ENCODE assay signal across 17 cellular contexts in genomic region chr18:4181882-4182568, GRCh38.
DNase-seq lines count a peak whose midpoint lies in the region; ATAC-seq and TF ChIP-seq lines count a peak whose summit lies in the region.
"Had no signal": no experiment of that assay in that cellular context is flagged by ENCODE, and none has a peak within 500 bp of the region (broad histone marks: within the 10 kb centered on the region; RNA-seq: fewer than 3 reads in every experiment).

No MANE protein-coding gene starts in this region.

- H3K9me3 ChIP-seq in Karpas-422 (ENCODE audit: low read length) = no peaks in the 10 kb centered on the region
- no peaks in the 10 kb centered on the region for H3K9me3 ChIP-seq in right lobe of liver
- H3K9me3 ChIP-seq: esophagus squamous epithelium had no signal

- H3K9me3 Mint-ChIP-seq in WTC11 = peaks cover 18% of the 10 kb centered on the region

- CTCF ChIA-PET in WTC11 (lab: Charles Lee) = interaction anchor here (0.7 to 2.8 kb wide), 24 partner anchors 8 to 877 kb away, joined by 3 to 47 read pairs (median 3); no protein-coding TSS in a partner anchor

- no peak overlapping the region for H2AFZ ChIP-seq in Karpas-422 (ENCODE audit: low read length)

- H3K4me3 Mint-ChIP-seq in WTC11 = no peak overlapping the region
- H3K4me3 Mint-ChIP-seq: dendritic cell treated with granulocyte-macrophage colony-stimulating factor and Interleukin-4, amounts not matched to agents 40 ng/mL and 50 ng/mL, for 4 days; natural killer cell had no signal

- no peak overlapping the region for H3K4me2 ChIP-seq in Karpas-422 (ENCODE audit: low read depth, low read length, poor library complexity, severe bottlenecking)
- H3K4me2 ChIP-seq: BLaER1 treated with 17β-estradiol and CSF1 and Interleukin-3, amounts not matched to agents 10 nM and 100 nM had no signal

- 34% methylated on average over 7 of the region's 7 CpGs for WGBS in right lobe of liver (ENCODE audit: insufficient coverage, low coverage, low lambda C conversion rate, missing lambda C conversion rate)

- peaks cover 18% of the 10 kb centered on the region for H3K36me3 Mint-ChIP-seq in WTC11
- H3K36me3 Mint-ChIP-seq: natural killer cell had no signal

- H3K4me1 Mint-ChIP-seq in WTC11 = peaks cover 48% of the 10 kb centered on the region
- H3K4me1 Mint-ChIP-seq: natural killer cell had no signal

- no peak overlapping the region for H3K4me3 ChIP-seq in GM12864 (ENCODE audit: low read depth, low read length)
- H3K4me3 ChIP-seq in Karpas-422 (ENCODE audit: low read length) = no peak overlapping the region
- no peak overlapping the region for H3K4me3 ChIP-seq in right lobe of liver
- H3K4me3 ChIP-seq: BLaER1 treated with 17β-estradiol and CSF1 and Interleukin-3, amounts not matched to agents 10 nM and 100 nM; esophagus squamous epithelium; heart left ventricle had no signal

- H3K9me2 ChIP-seq in Karpas-422 (replicated peaks; ENCODE audit: insufficient read depth, low read length) = no peaks in the 10 kb centered on the region

- no peak for TF ChIP-seq POLR2A in right lobe of liver (IDR thresholded peaks at IDR 0.05)

- intact Hi-C loops in right lobe of liver (cut with DNase I) = no loop called here

- ATAC-seq in WTC11 (peak; percentile 95), right lobe of liver (peak; percentile 81 to 97 (median 87))
- ATAC-seq: heart left ventricle, left ventricle myocardium superior, natural killer cell had no signal

- H3K4me1 ChIP-seq in Karpas-422 (ENCODE audit: low read length) (no peaks in the 10 kb centered on the region; the same call in 1 of the 2 replicates), right lobe of liver (peaks cover 0 to 11% (median 0%) of the 10 kb centered on the region in 4 donors)
- H3K4me1 ChIP-seq: BLaER1 treated with 17β-estradiol and CSF1 and Interleukin-3, amounts not matched to agents 10 nM and 100 nM; esophagus squamous epithelium; heart left ventricle had no signal

- H3K36me3 ChIP-seq in Karpas-422 (ENCODE audit: insufficient read depth, low read length) (no peaks in the 10 kb centered on the region), right lobe of liver (no peaks in the 10 kb centered on the region)
- H3K36me3 ChIP-seq: BLaER1 treated with 17β-estradiol and CSF1 and Interleukin-3, amounts not matched to agents 10 nM and 100 nM; esophagus squamous epithelium; heart left ventricle had no signal

- H3K79me2 ChIP-seq in Karpas-422 (ENCODE audit: low read length) = no peaks in the 10 kb centered on the region

- no peaks in the 10 kb centered on the region for H4K20me1 ChIP-seq in Karpas-422 (ENCODE audit: insufficient read depth, low read depth, low read length)
- H4K20me1 ChIP-seq: BLaER1 treated with 17β-estradiol and CSF1 and Interleukin-3, amounts not matched to agents 10 nM and 100 nM had no signal

- H3K27ac Mint-ChIP-seq in WTC11 = peak overlapping the region; percentile 83
- H3K27ac Mint-ChIP-seq: dendritic cell treated with granulocyte-macrophage colony-stimulating factor and Interleukin-4, amounts not matched to agents 40 ng/mL and 50 ng/mL, for 4 days; natural killer cell had no signal

- TF ChIP-seq CTCF in GM12864 (IDR thresholded peaks at IDR 0.05; ENCODE audit: low read depth, low read length, missing control alignments) (peak; percentile 29), WTC11 (IDR thresholded peaks at IDR 0.05) (no peak), right lobe of liver (IDR thresholded peaks at IDR 0.05) (peak; percentile 23 to 55 (median 36))

- no peak overlapping the region for H3K9ac ChIP-seq in Karpas-422 (ENCODE audit: low read length)
- H3K9ac ChIP-seq: BLaER1 treated with 17β-estradiol and CSF1 and Interleukin-3, amounts not matched to agents 10 nM and 100 nM had no signal

- H3K27ac ChIP-seq in Karpas-422 (ENCODE audit: low read length) (no peak overlapping the region), right lobe of liver (no peak overlapping the region)
- H3K27ac ChIP-seq: BLaER1 treated with 17β-estradiol and CSF1 and Interleukin-3, amounts not matched to agents 10 nM and 100 nM; esophagus squamous epithelium; heart left ventricle had no signal

- POLR2A ChIA-PET in WTC11 (lab: Charles Lee) = interaction anchor here (0.7 kb wide), 1 partner anchor 274 kb away, joined by 3 read pairs; no protein-coding TSS in a partner anchor

- no peaks in the 10 kb centered on the region for H3K27me3 ChIP-seq in Karpas-422 (ENCODE audit: low read length)
- H3K27me3 ChIP-seq in right lobe of liver = no peaks in the 10 kb centered on the region
- H3K27me3 ChIP-seq: BLaER1 treated with 17β-estradiol and CSF1 and Interleukin-3, amounts not matched to agents 10 nM and 100 nM; esophagus squamous epithelium; heart left ventricle had no signal

- H3K27me3 Mint-ChIP-seq in WTC11 (ENCODE audit: low read depth) = no peaks in the 10 kb centered on the region
- H3K27me3 Mint-ChIP-seq: dendritic cell treated with granulocyte-macrophage colony-stimulating factor and Interleukin-4, amounts not matched to agents 40 ng/mL and 50 ng/mL, for 4 days had no signal

- DNase-seq in GM12864 (ENCODE audit: low read depth) = no peak
- peak; percentile 64 for DNase-seq in Karpas-422
- peak; percentile 19 for DNase-seq in WTC11 (ENCODE audit: low spot score)
- DNase-seq in right lobe of liver = no peak
- no peak for DNase-seq in middle frontal gyrus (ENCODE audit: extremely low spot score, low spot score)
- DNase-seq in NCI-H524 treated with DMSO at 0.1 percent for 48 hours (lab: John Stamatoyannopoulos, UW) = no peak
- DNase-seq in GOT3 (lab: John Stamatoyannopoulos, UW) = no peak
- DNase-seq in activated naive CD4-positive, alpha-beta T cell treated with anti-CD3 and anti-CD28 coated beads, Interleukin-2, amount 50 U/mL, for 16 hours = no peak
- DNase-seq: activated CD4-positive, CD25-positive, alpha-beta regulatory T cell; activated naive CD4-positive, alpha-beta T cell; esophagus squamous epithelium; heart left ventricle; left ventricle myocardium superior; natural killer cell; NCI-H2171 treated with DMSO at 0.1 percent for 48 hours had no signal

TF ChIP-seq in WTC11, 78 proteins besides CTCF, POLR2A, EP300 and RAD21:
- TF ChIP-seq ZNF317 (CRISPR knock-in tag; IDR thresholded peaks at IDR 0.05; ENCODE audit: borderline replicate concordance, low read depth) (no peak), ELF4 (CRISPR knock-in tag; IDR thresholded peaks at IDR 0.05; ENCODE audit: low read depth) (no peak), SP1 (CRISPR knock-in tag; conservative IDR thresholded peaks at IDR 0.05) (0 out of 2 replicates have a peak, but pooled peaks have one; percentile 27), FOXK1 (CRISPR knock-in tag; IDR thresholded peaks at IDR 0.05) (no peak)
- TF ChIP-seq, protein P1, sequence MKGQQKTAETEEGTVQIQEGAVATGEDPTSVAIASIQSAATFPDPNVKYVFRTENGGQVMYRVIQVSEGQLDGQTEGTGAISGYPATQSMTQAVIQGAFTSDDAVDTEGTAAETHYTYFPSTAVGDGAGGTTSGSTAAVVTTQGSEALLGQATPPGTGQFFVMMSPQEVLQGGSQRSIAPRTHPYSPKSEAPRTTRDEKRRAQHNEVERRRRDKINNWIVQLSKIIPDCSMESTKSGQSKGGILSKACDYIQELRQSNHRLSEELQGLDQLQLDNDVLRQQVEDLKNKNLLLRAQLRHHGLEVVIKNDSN (CRISPR knock-in tag; IDR thresholded peaks at IDR 0.05) = no peak

Comparison
In these comparisons a context has a peak if more than half of its experiments do, and no peak if none do; other contexts are left out.
1. DNase-seq: peak in Karpas-422 (single experiment) and WTC11 (single experiment); none in GM12864 (single experiment), right lobe of liver (0 of 3), middle frontal gyrus (single experiment), NCI-H524 treated with DMSO at 0.1 percent for 48 hours (single experiment), GOT3 (single experiment) and activated naive CD4-positive, alpha-beta T cell treated with anti-CD3 and anti-CD28 coated beads, Interleukin-2, amount 50 U/mL, for 16 hours (single experiment).